ENCODE assay signal across 12 cellular contexts in the genomic region with DNA sequence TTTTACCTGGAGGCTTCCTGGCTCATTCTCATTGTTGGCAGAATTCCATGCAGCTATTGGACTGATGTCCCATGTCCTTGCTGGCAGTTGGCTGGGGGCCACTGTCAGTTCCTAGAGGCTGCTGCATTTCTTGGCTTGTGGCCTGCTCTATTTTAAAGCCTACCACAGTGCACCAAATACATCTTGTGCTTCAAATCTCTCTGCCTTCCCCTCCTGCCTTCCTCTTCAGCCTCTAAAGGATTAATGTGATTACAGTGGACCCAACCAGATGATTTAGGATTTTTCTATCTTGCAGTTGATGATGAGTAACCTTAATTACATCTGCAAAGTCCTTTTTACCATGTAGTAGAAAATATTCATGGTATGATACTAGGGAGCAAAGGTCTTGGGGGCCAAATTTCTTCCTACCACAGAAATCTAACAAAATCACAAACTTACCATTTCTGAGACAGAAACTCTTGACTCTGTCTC.
DNase-seq lines count a peak whose midpoint lies in the region; TF ChIP-seq lines count a peak whose summit lies in the region.
"Had no signal": no experiment of that assay in that cellular context is flagged by ENCODE, and none has a peak within 500 bp of the region (broad histone marks: within the 10 kb centered on the region; RNA-seq: fewer than 3 reads in every experiment).

No MANE protein-coding gene starts in this region.

- H3K9me3 ChIP-seq in stomach, result no peaks in the 10 kb centered on the region
- H3K9me3 ChIP-seq: tibial artery had no signal

- peaks cover 10% of the 10 kb centered on the region for H3K4me1 Mint-ChIP-seq in osteocyte (ENCODE audit: unreplicated experiment)
- H3K4me1 Mint-ChIP-seq: brain had no signal

- peaks cover 0 to 3% (median 0%) of the 10 kb centered on the region in 4 donors for H3K4me1 ChIP-seq in stomach

- H3K36me3 Mint-ChIP-seq in osteocyte (ENCODE audit: unreplicated experiment), result peaks cover 15% of the 10 kb centered on the region

- TF ChIP-seq POLR2A in stomach (IDR thresholded peaks at IDR 0.05), result no peak

- no peaks in the 10 kb centered on the region for H3K27me3 Mint-ChIP-seq in osteocyte (ENCODE audit: unreplicated experiment)
- H3K27me3 Mint-ChIP-seq: brain had no signal

- no peak overlapping the region for H3K27ac Mint-ChIP-seq in osteocyte (ENCODE audit: unreplicated experiment)
- H3K27ac Mint-ChIP-seq: activated T-cell treated with anti-CD3 and anti-CD28 coated beads, Interleukin-2, amount 50 U/mL, for 72 hours; brain had no signal

- H3K4me3 ChIP-seq in fibroblast of villous mesenchyme (ENCODE audit: low read depth, low read length) (no peak overlapping the region), stomach (no peak overlapping the region)
- H3K4me3 ChIP-seq: tibial artery had no signal

- H3K36me3 ChIP-seq in stomach, result peaks cover 0 to 39% (median 30%) of the 10 kb centered on the region in 4 donors

- no peak for TF ChIP-seq CTCF in fibroblast of villous mesenchyme (IDR thresholded peaks at IDR 0.05; ENCODE audit: insufficient read depth, low read depth, low read length)
- no peak for TF ChIP-seq CTCF in stomach (IDR thresholded peaks at IDR 0.05)
- TF ChIP-seq CTCF in osteocyte (IDR thresholded peaks at IDR 0.05), result no peak

- H3K9me3 Mint-ChIP-seq in osteocyte (ENCODE audit: unreplicated experiment), result no peaks in the 10 kb centered on the region
- H3K9me3 Mint-ChIP-seq: brain had no signal

- DNase-seq in NCI-H345 (lab: John Stamatoyannopoulos, UW) (peak; percentile 73), NCI-H345 treated with DMSO at 0.1 percent for 48 hours (lab: John Stamatoyannopoulos, UW; ENCODE audit: unreplicated experiment) (no peak), OCI-M1 (lab: John Stamatoyannopoulos, UW) (peak; percentile 30), fibroblast of villous mesenchyme (ENCODE audit: low read depth) (peak; percentile 48), stomach (peak; percentile 47), activated T-cell treated with anti-CD3 and anti-CD28 coated beads for 4 hours (no peak), NAMALWA (ENCODE audit: low spot score) (no peak), osteocyte (ENCODE audit: extremely low spot score, unreplicated experiment) (no peak)
- DNase-seq: activated T-cell treated with anti-CD3 and anti-CD28 coated beads, Interleukin-2, amount 50 U/mL, for 72 hours; NCI-H226; tibial artery had no signal

- no peaks in the 10 kb centered on the region for H3K27me3 ChIP-seq in stomach
- H3K27me3 ChIP-seq: tibial artery had no signal

- H3K4me3 Mint-ChIP-seq in osteocyte (ENCODE audit: unreplicated experiment), result no peak overlapping the region
- H3K4me3 Mint-ChIP-seq: activated T-cell treated with anti-CD3 and anti-CD28 coated beads, Interleukin-2, amount 50 U/mL, for 72 hours; brain had no signal

- no peak for TF ChIP-seq EP300 in stomach (IDR thresholded peaks at IDR 0.05)

- intact Hi-C loops in stomach (cut with DNase I; ENCODE audit: low total_unique reads), result no loop called here

- peak overlapping the region in 1 of 5 donors; percentile 35 for H3K27ac ChIP-seq in stomach
- H3K27ac ChIP-seq: tibial artery had no signal

Comparison
In these comparisons a context has a peak if more than half of its experiments do, and no peak if none do; other contexts are left out.
1. DNase-seq: peak in NCI-H345 (single experiment), OCI-M1 (single experiment), fibroblast of villous mesenchyme (single experiment) and stomach (single experiment); none in NCI-H345 treated with DMSO at 0.1 percent for 48 hours (single experiment), activated T-cell treated with anti-CD3 and anti-CD28 coated beads for 4 hours (single experiment), NAMALWA (single experiment) and osteocyte (single experiment).